21 cellular contexts compared by ENCODE assay signal in the genomic region with DNA sequence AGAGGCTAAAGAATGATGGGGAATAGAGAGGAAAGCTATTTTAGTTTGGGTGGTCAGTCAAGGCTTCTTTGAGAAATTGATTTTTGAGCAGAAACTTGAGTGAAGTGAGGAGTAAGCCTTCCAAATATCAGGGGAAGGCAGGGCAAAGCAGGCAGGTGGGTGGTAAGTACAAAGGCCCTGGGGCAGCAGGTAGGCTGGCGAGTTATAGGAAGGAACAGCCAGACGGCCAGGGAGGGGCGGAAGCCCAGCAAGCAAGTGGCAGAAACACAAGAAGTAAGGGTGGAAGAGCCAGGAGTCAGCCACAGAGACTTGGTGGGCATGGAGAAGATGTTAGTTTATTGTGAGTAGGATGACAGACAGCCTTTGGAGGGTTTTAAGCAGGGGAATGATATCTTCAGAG. TPM values are rescaled to one million over a fixed set of nuclear protein-coding genes. Genes with fewer than 3 reads are reported as not detected.
DNase-seq lines count a peak whose midpoint lies in the region; TF ChIP-seq lines count a peak whose summit lies in the region.
"Had no signal": no experiment of that assay in that cellular context is flagged by ENCODE, and none has a peak within 500 bp of the region (broad histone marks: within the 10 kb centered on the region; RNA-seq: fewer than 3 reads in every experiment).

No MANE protein-coding gene starts in this region.

- H3K4ac ChIP-seq in mesenchymal stem cell (ENCODE audit: low read depth in 1 of 2, low read length in 2 of 2) = peak overlapping the region in 1 of 2 experiments; percentile 30

- H2BK15ac ChIP-seq in mesenchymal stem cell (ENCODE audit: low read depth, poor library complexity, severe bottlenecking) = no peak overlapping the region

- H3K9ac ChIP-seq in mesenchymal stem cell (ENCODE audit: low read length) = no peak overlapping the region
- H3K9ac ChIP-seq: BLaER1 had no signal

- H3K4me3 ChIP-seq in left ventricle myocardium inferior = no peak overlapping the region
- H3K4me3 ChIP-seq in mesenchymal stem cell (ENCODE audit: insufficient read depth in 1 of 2, low read depth in 1 of 2, low read length in 2 of 2) = no peak overlapping the region
- no peak overlapping the region for H3K4me3 ChIP-seq in tibial artery
- H3K4me3 ChIP-seq: BLaER1, GM12878 had no signal

- 90% methylated on average over 3 of the region's 3 CpGs for WGBS in mesenchymal stem cell

- no peaks in the 10 kb centered on the region for H3K9me3 ChIP-seq in left ventricle myocardium inferior (replicated peaks)
- H3K9me3 ChIP-seq in mesenchymal stem cell (ENCODE audit: control insufficient read depth, low read length) = no peaks in the 10 kb centered on the region
- H3K9me3 ChIP-seq in tibial artery = no peaks in the 10 kb centered on the region
- H3K9me3 ChIP-seq: BLaER1 had no signal

- H2AFZ ChIP-seq in mesenchymal stem cell (ENCODE audit: low read depth, low read length) = no peak overlapping the region

- H3K23ac ChIP-seq in mesenchymal stem cell (ENCODE audit: low read length in 2 of 2) = no peak overlapping the region

- H4K8ac ChIP-seq in mesenchymal stem cell (ENCODE audit: low read length) = no peak overlapping the region

- H4K91ac ChIP-seq in mesenchymal stem cell (ENCODE audit: low read length) = no peak overlapping the region

- H3K4me1 ChIP-seq in left ventricle myocardium inferior (peaks cover 30% of the 10 kb centered on the region), mesenchymal stem cell (ENCODE audit: control insufficient read depth, insufficient read depth, low read depth, low read length) (peaks cover 12% of the 10 kb centered on the region), tibial artery (peaks cover 0 to 13% (median 6%) of the 10 kb centered on the region in 4 donors)

- no peak for TF ChIP-seq CTCF in left ventricle myocardium inferior (IDR thresholded peaks at IDR 0.05; ENCODE audit: borderline replicate concordance)
- no peak for TF ChIP-seq CTCF in tibial artery (IDR thresholded peaks at IDR 0.05)

- peak overlapping the region; percentile 27 to 72 for H2BK12ac ChIP-seq in mesenchymal stem cell (ENCODE audit: low read length in 2 of 2)

- H3K27ac ChIP-seq in left ventricle myocardium inferior (replicated peaks) (no peak overlapping the region), mesenchymal stem cell (ENCODE audit: low read length, poor library complexity, severe bottlenecking) (no peak overlapping the region), tibial artery (no peak overlapping the region)
- H3K27ac ChIP-seq: BLaER1 had no signal

- intact Hi-C loops in cardiac septum (cut with DNase I) (loop anchor here (5.0 kb wide), 1 partner anchor 102 kb away; the partner anchor contains the start of gene CCDC186), left ventricle myocardium inferior (cut with micrococcal nuclease) (no loop called here), tibial artery (cut with DNase I; ENCODE audit: low total_unique reads) (no loop called here)

- no peak overlapping the region for H3K14ac ChIP-seq in mesenchymal stem cell (ENCODE audit: low read length in 2 of 2)

- H3K79me1 ChIP-seq in mesenchymal stem cell (replicated peaks; ENCODE audit: low read length, poor library complexity, severe bottlenecking) = no peaks in the 10 kb centered on the region

- no peak overlapping the region for H3K4me2 ChIP-seq in mesenchymal stem cell (ENCODE audit: low read length, poor library complexity, severe bottlenecking)
- H3K4me2 ChIP-seq: BLaER1 had no signal

- no peak overlapping the region for H2BK5ac ChIP-seq in mesenchymal stem cell (ENCODE audit: low read depth, low read length, poor library complexity, severe bottlenecking)

- no peak overlapping the region for H2AK5ac ChIP-seq in mesenchymal stem cell (ENCODE audit: low read length, severe bottlenecking)

- DNase-seq in cardiac septum (ENCODE audit: low spot score) = peak; percentile 20
- no peak for DNase-seq in left ventricle myocardium inferior
- no peak for DNase-seq in mesenchymal stem cell
- peak; percentile 4 to 17 for DNase-seq in tibial artery
- DNase-seq in DMS79 (lab: John Stamatoyannopoulos, UW) = no peak
- no peak for DNase-seq in UCSD-AML1 (lab: John Stamatoyannopoulos, UW; ENCODE audit: unreplicated experiment)
- DNase-seq in activated T-cell treated with anti-CD3 and anti-CD28 coated beads, Interleukin-2, amount 50 U/mL, for 1 hour = no peak
- DNase-seq: 8988T; Calu3; CD4-positive, alpha-beta memory T cell; DND-41; EL; GOT3; H7 had no signal

- H3K27me3 ChIP-seq in left ventricle myocardium inferior (ENCODE audit: low read depth) (no peaks in the 10 kb centered on the region), mesenchymal stem cell (ENCODE audit: control insufficient read depth in 1 of 2, insufficient read depth in 1 of 2, low read length in 2 of 2) (peaks cover 8 to 50% of the 10 kb centered on the region in 2 experiments), tibial artery (peaks cover 0 to 14% of the 10 kb centered on the region in 2 donors)
- H3K27me3 ChIP-seq: BLaER1 had no signal

- no peak overlapping the region for H2BK120ac ChIP-seq in mesenchymal stem cell (ENCODE audit: low read depth, low read length)

- H3K36me3 ChIP-seq in left ventricle myocardium inferior = no peaks in the 10 kb centered on the region
- no peaks in the 10 kb centered on the region for H3K36me3 ChIP-seq in mesenchymal stem cell (ENCODE audit: control insufficient read depth in 1 of 2, insufficient read depth in 2 of 2, low read depth in 1 of 2, low read length in 2 of 2)
- no peaks in the 10 kb centered on the region for H3K36me3 ChIP-seq in tibial artery
- H3K36me3 ChIP-seq: BLaER1 had no signal

- peak overlapping the region in 1 of 2 experiments; percentile 18 for H3K18ac ChIP-seq in mesenchymal stem cell (ENCODE audit: low read depth in 1 of 2, low read length in 2 of 2)

RNA-seq across cellular contexts. Expression of gene VWA2, which starts 34.9 kb away (rescaled TPM):
- not detected for total RNA-seq in cardiac septum
- total RNA-seq in left ventricle myocardium inferior = not detected
- 0.07 TPM for polyA plus RNA-seq in mesenchymal stem cell (2013, experiment 1 of 2)
- polyA plus RNA-seq in mesenchymal stem cell (2013, experiment 2 of 2) = 0.12 TPM
- total RNA-seq: A673; CD4-positive, alpha-beta memory T cell; G401; GM12878; HepG2 had no signal
- polyA plus RNA-seq: AG04450; CD14-positive monocyte; CD4-positive, alpha-beta memory T cell; HepG2 had no signal

Comparison
In these comparisons a context has a peak if more than half of its experiments do, and no peak if none do; other contexts are left out.
1. DNase-seq: peak in cardiac septum (single experiment) and tibial artery (2 of 2); none in left ventricle myocardium inferior (single experiment), mesenchymal stem cell (single experiment), DMS79 (single experiment), UCSD-AML1 (single experiment) and activated T-cell treated with anti-CD3 and anti-CD28 coated beads, Interleukin-2, amount 50 U/mL, for 1 hour (single experiment).